Comparison of ENCODE assay signal across 34 cellular contexts in the genomic region with DNA sequence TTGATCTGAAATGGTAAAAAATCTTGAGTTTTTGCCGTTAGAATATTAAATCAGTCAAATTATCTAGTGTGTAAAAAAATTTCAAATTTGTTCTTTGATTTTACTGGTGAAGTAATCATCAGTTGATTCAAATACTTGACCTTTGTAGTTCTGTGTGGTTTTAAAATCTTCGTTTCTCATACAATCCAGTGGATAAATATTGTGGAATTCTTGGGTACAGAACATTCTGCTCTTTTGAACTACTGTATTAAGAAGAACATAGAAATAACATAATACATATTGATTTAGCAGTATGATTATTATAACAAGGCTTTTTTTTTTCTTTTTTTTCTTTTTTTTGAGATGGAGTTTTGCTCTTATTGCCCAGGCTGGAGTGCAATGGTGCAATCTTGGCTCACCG.
"Had no signal": no experiment of that assay in that cellular context is flagged by ENCODE, and none has a peak within 500 bp of the region (broad histone marks: within the 10 kb centered on the region; RNA-seq: fewer than 3 reads in every experiment).

No MANE protein-coding gene starts in this region.

- FAIRE-seq: astrocyte, TTC549 had no signal

- H3K4me3 ChIP-seq: adrenal gland, body of pancreas, breast epithelium had no signal

- H3K9me3 ChIP-seq: adrenal gland, body of pancreas had no signal

- H3K27ac ChIP-seq: body of pancreas, brain microvascular endothelial cell, breast epithelium, VCaP had no signal

- H3K36me3 ChIP-seq: adrenal gland, brain microvascular endothelial cell, breast epithelium had no signal

- H3K27me3 ChIP-seq: adrenal gland, body of pancreas, brain microvascular endothelial cell, breast epithelium had no signal

- H3K4me1 ChIP-seq: adrenal gland, body of pancreas, breast epithelium had no signal

- ATAC-seq: activated CD8-positive, alpha-beta T cell treated with anti-CD3 and anti-CD28 coated beads for 36 hours; activated naive CD4-positive, alpha-beta T cell treated with anti-CD3 and anti-CD28 coated beads, Interleukin-2, amount 50 U/mL, for 72 hours; activated T-cell treated with anti-CD3 and anti-CD28 coated beads, Interleukin-2, amount 50 U/mL, for 4 hours; activated T-cell treated with anti-CD3 and anti-CD28 coated beads, Interleukin-2, amount 50 U/mL, for 72 hours; activated T-helper 17 cell treated with anti-CD3 and anti-CD28 coated beads, Interleukin-2, amount 50 U/mL, for 72 hours; body of pancreas had no signal

- DNase-seq: activated B cell treated with CpG ODN at 0.5 μM for 24 hours; activated CD4-positive, alpha-beta memory T cell treated with anti-CD3 and anti-CD28 coated beads for 36 hours; activated CD4-positive, alpha-beta T cell treated with anti-CD3 and anti-CD28 coated beads for 4 hours; activated CD4-positive, alpha-beta T cell treated with anti-CD3 and anti-CD28 coated beads, Interleukin-2, amount 10 ng/mL, durations not matched to agents 24 days and 14 days; activated CD4-positive, alpha-beta T cell treated with anti-CD3 and anti-CD28 coated beads, Interleukin-2, amount 50 U/mL, for 1 hour; activated CD4-positive, alpha-beta T cell treated with anti-CD3 and anti-CD28 coated beads, Interleukin-2, amount 50 U/mL, for 4 hours; activated CD4-positive, CD25-positive, alpha-beta regulatory T cell treated with anti-CD3 and anti-CD28 coated beads, Interleukin-2, amount 50 U/mL, for 72 hours; activated CD8-positive, alpha-beta memory T cell treated with anti-CD3 and anti-CD28 coated beads, Interleukin-2, amount 50 U/mL, for 4 hours; activated CD8-positive, alpha-beta T cell treated with anti-CD3 and anti-CD28 coated beads for 36 hours; activated effector memory CD4-positive, alpha-beta T cell treated with anti-CD3 and anti-CD28 coated beads, Interleukin-2, amount 50 U/mL, for 16 hours; activated gamma-delta T cell treated with Interleukin-2 at 50 U/mL for 16 hours; activated naive CD4-positive, alpha-beta T cell; activated naive CD4-positive, alpha-beta T cell treated with anti-CD3 and anti-CD28 coated beads for 36 hours; activated naive CD4-positive, alpha-beta T cell treated with anti-CD3 and anti-CD28 coated beads, Interleukin-2, amount 50 U/mL, for 16 hours; activated naive CD8-positive, alpha-beta T cell treated with anti-CD3 and anti-CD28 coated beads for 36 hours; activated T-cell treated with anti-CD3 and anti-CD28 coated beads for 4 hours; activated T-cell treated with anti-CD3 and anti-CD28 coated beads, Interleukin-2, amount 50 U/mL, for 1 hour; activated T-cell treated with anti-CD3 and anti-CD28 coated beads, Interleukin-2, amount 50 U/mL, for 4 hours; activated T-cell treated with anti-CD3 and anti-CD28 coated beads, Interleukin-2, amount 50 U/mL, for 72 hours; adrenal gland; amniotic stem cell; aorta; body of pancreas; central memory CD4-positive, alpha-beta T cell; T-helper 1 cell; T-helper 2 cell; T-helper 9 cell had no signal
